ENCODE assay signal across 8 cellular contexts in the genomic region with DNA sequence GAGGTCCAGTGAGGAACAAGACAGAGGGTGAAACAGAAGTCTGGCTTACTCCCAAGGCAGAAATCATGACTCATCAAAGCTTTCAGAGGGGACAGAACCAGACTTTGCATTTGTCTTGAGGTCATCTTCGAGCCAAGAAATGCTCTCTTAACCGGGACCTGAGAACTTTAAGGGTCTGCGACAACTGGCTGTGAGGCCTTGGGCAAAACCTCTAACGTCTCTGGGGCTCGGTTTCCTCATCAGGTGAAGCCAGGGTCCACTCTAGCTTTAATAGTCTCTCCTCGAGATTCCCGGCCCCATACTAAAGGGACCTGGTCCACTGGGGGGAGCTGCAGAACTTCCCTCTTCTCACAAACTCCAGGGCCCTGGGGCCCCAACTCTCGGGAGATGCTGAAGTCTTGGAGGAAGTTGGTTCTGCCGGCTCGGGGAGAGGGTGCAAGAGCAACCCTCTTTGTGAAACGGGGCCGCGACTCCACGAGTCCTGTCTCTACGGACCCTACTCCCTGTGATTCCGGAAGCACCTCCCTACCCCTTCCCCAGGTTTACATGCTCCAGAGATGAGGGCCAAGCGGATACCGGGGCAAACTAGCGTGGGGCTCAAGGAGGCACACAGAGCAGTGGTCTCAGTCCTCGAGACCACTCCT. TPM values are rescaled to one million over a fixed set of nuclear protein-coding genes. Genes with fewer than 3 reads are reported as not detected.
DNase-seq lines count a peak whose midpoint lies in the region; ATAC-seq, FAIRE-seq and TF ChIP-seq lines count a peak whose summit lies in the region.

No MANE protein-coding gene starts in this region.

- peaks cover 27% of the 10 kb centered on the region for H3K4me1 Mint-ChIP-seq in stimulated activated memory B cell treated with anti-CD40 and anti-IgM and Interleukin-4, amounts not matched to agents 10 μg/mL and 1 μg/mL and 100 μg/mL, for 72 hours

- no peak overlapping the region for H3K56ac ChIP-seq in H1 (replicated peaks; ENCODE audit: insufficient read length, low read depth, low read length)

- no peaks in the 10 kb centered on the region for H3K36me3 Mint-ChIP-seq in stimulated activated memory B cell treated with anti-CD40 and anti-IgM and Interleukin-4, amounts not matched to agents 10 μg/mL and 1 μg/mL and 100 μg/mL, for 72 hours

- DNase-seq in GM06990 (ENCODE audit: extremely low read depth, insufficient read length) = no peak
- peak; percentile 94 for DNase-seq in GM23248
- DNase-seq in MV-4-11 (lab: John Stamatoyannopoulos, UW) = peak; percentile 83
- DNase-seq in activated CD4-positive, alpha-beta T cell treated with anti-CD3 and anti-CD28 coated beads, Interleukin-2, amount 50 U/mL, for 1 hour = peak; percentile 6
- DNase-seq in H1 (ENCODE audit: low read depth in 1 of 2, low spot score in 2 of 2) = peak in 1 of 2 experiments; percentile 86
- peak; percentile 70 for DNase-seq in lung (ENCODE audit: low spot score)

- H2BK5ac ChIP-seq in H1 (ENCODE audit: low read depth, low read length) = no peak overlapping the region

- ATAC-seq in lung (ENCODE audit: insufficient read depth, low FRiP score) = peak; percentile 29
- peak; percentile 17 for ATAC-seq in stimulated activated memory B cell treated with anti-CD40 and anti-IgM and Interleukin-4, amounts not matched to agents 10 μg/mL and 1 μg/mL and 100 μg/mL, for 72 hours
- no peak for ATAC-seq in HG02884 (IDR thresholded peaks at IDR 0.05; ENCODE audit: unreplicated experiment)

- H3K18ac ChIP-seq in H1 (ENCODE audit: extremely low read depth, low read length) = peak overlapping the region; percentile 95; the same call in 1 of the 2 replicates

- peaks cover 50% of the 10 kb centered on the region for H3K79me2 ChIP-seq in GM23248 (ENCODE audit: insufficient read depth)
- H3K79me2 ChIP-seq in H1 (ENCODE audit: control insufficient read depth in 1 of 2, insufficient read depth in 2 of 2, low read length in 2 of 2) = no peaks in the 10 kb centered on the region

- H3K27me3 Mint-ChIP-seq in stimulated activated memory B cell treated with anti-CD40 and anti-IgM and Interleukin-4, amounts not matched to agents 10 μg/mL and 1 μg/mL and 100 μg/mL, for 72 hours = peaks cover 86% of the 10 kb centered on the region

- no peak overlapping the region for H3K14ac ChIP-seq in H1 (ENCODE audit: insufficient read length)

- peak; percentile 45 for TF ChIP-seq CTCF in GM06990 (IDR thresholded peaks at IDR 0.05; ENCODE audit: insufficient read depth, low read length, poor library complexity, severe bottlenecking)
- peak; percentile 12 to 36 (median 34); a peak in 3 of 4 replicates for TF ChIP-seq CTCF in H1 (IDR thresholded peaks at IDR 0.05; ENCODE audit: control extremely low read depth in 1 of 3, insufficient read depth in 1 of 3, low read depth in 1 of 3, low read length in 3 of 3)
- TF ChIP-seq CTCF in lung (IDR thresholded peaks at IDR 0.05; ENCODE audit: control extremely low read depth, extremely low read depth) = no peak

- H2BK120ac ChIP-seq in H1 (replicated peaks; ENCODE audit: low read depth, low read length) = no peak overlapping the region

- H3K9me2 ChIP-seq in GM23248 (ENCODE audit: insufficient read depth) = no peaks in the 10 kb centered on the region

- H3K9ac ChIP-seq in GM23248 (peak overlapping the region; percentile 97), H1 (replicated peaks in 1 of 4; ENCODE audit: extremely low read depth in 1 of 4, low read depth in 3 of 4, low read length in 3 of 4) (peak overlapping the region; percentile 35 to 81 (median 61); a peak in 6 of 7 replicates)

- H3K27ac ChIP-seq in GM23248 = peak overlapping the region; percentile 97
- no peak overlapping the region for H3K27ac ChIP-seq in H1 (ENCODE audit: low read depth, low read length)
- H3K27ac ChIP-seq in lung (ENCODE audit: low read depth in 1 of 2, low read length in 1 of 2) = peak overlapping the region; percentile 87 to 96

- peaks cover 63% of the 10 kb centered on the region for H3F3A ChIP-seq in GM23248 (ENCODE audit: insufficient read depth)

- POLR2A ChIA-PET in H1 (lab: Charles Lee; ENCODE audit: partially characterized antibody) = interaction anchor here (0.7 to 1.4 kb wide), 3 partner anchors 17 to 1712 kb away, joined by 3 to 4 read pairs (median 3); no protein-coding TSS in a partner anchor

- H3K4me2 ChIP-seq in GM23248 (ENCODE audit: unreplicated experiment) (peak overlapping the region; percentile 90), H1 (ENCODE audit: insufficient read depth in 1 of 2, low read depth in 2 of 2, low read length in 2 of 2) (peak overlapping the region; percentile 96 to 100)

- H3K79me1 ChIP-seq in H1 (ENCODE audit: low read depth, low read length) = no peaks in the 10 kb centered on the region

- H3K9me3 ChIP-seq in GM23248 (ENCODE audit: low read depth) (no peaks in the 10 kb centered on the region), H1 (ENCODE audit: insufficient read depth in 2 of 2, low read depth in 1 of 2, low read length in 1 of 2) (no peaks in the 10 kb centered on the region), lung (ENCODE audit: control insufficient read depth in 2 of 2, insufficient read depth in 1 of 2, low read length in 1 of 2) (no peaks in the 10 kb centered on the region)

- H4K5ac ChIP-seq in H1 (ENCODE audit: insufficient read length, low read depth, low read length) = no peak overlapping the region

- TF ChIP-seq RAD21 in H1 (IDR thresholded peaks at IDR 0.05 in 1 of 2, conservative IDR thresholded peaks at IDR 0.05 in 1 of 2; ENCODE audit: low read depth in 2 of 2, low read length in 2 of 2) = peak in 1 of 2 experiments; percentile 50; a peak in 2 of 4 replicates

- in situ Hi-C loops in GM23248 (cut with MboI) = no loop called here

- H3K23me2 ChIP-seq in H1 (ENCODE audit: low read depth, low read length) = peaks cover 23% of the 10 kb centered on the region; the same call in 1 of the 2 replicates

- H4K20me1 ChIP-seq in GM23248 (ENCODE audit: insufficient read depth) (no peaks in the 10 kb centered on the region), H1 (replicated peaks in 1 of 2; ENCODE audit: control insufficient read depth in 1 of 2, insufficient read depth in 2 of 2, low read length in 2 of 2) (peaks cover 0 to 3% of the 10 kb centered on the region in 2 experiments)

- no peak for TF ChIP-seq EP300 in H1 (IDR thresholded peaks at IDR 0.05; ENCODE audit: borderline replicate concordance in 1 of 2, low read depth in 2 of 2, low read length in 2 of 2)

- no peaks in the 10 kb centered on the region for H3K9me3 Mint-ChIP-seq in stimulated activated memory B cell treated with anti-CD40 and anti-IgM and Interleukin-4, amounts not matched to agents 10 μg/mL and 1 μg/mL and 100 μg/mL, for 72 hours

- H3K27me3 ChIP-seq in GM06990 (replicated peaks; ENCODE audit: control insufficient read depth, insufficient read depth, low read length) (peaks cover 5% of the 10 kb centered on the region), GM23248 (replicated peaks; ENCODE audit: insufficient read depth) (no peaks in the 10 kb centered on the region), H1 (replicated peaks in 1 of 4; ENCODE audit: control insufficient read depth in 3 of 4, extremely low read depth in 1 of 4, insufficient read depth in 3 of 4, low read length in 3 of 4) (peaks cover 12 to 50% (median 34%) of the 10 kb centered on the region in 4 experiments), lung (ENCODE audit: control insufficient read depth, insufficient read depth) (no peaks in the 10 kb centered on the region)

- H2BK15ac ChIP-seq in H1 (ENCODE audit: low read length) = peak overlapping the region; percentile 85; the same call in 1 of the 2 replicates

- H3K4me3 ChIP-seq in GM06990 (replicated peaks; ENCODE audit: low read depth, low read length) = peak overlapping the region; percentile 69
- peak overlapping the region; percentile 95 for H3K4me3 ChIP-seq in GM23248
- H3K4me3 ChIP-seq in H1 (ENCODE audit: extremely low read depth in 1 of 4, insufficient read depth in 2 of 4, low read depth in 3 of 4, low read length in 4 of 4) = peak overlapping the region; percentile 63 to 88 (median 80)
- H3K4me3 ChIP-seq in lung = peak overlapping the region; percentile 71

- WGBS in GM23248 (ENCODE audit: low coverage in 1 of 2, low lambda C conversion rate in 2 of 2, missing lambda C conversion rate in 2 of 2), 2 experiments = 2 to 3% methylated on average over 20 of the region's 20 CpGs
- 12% methylated on average over 18 of the region's 20 CpGs; no CpG with 5 or more reads in 1 of the 2 experiments for WGBS in H1 (ENCODE audit: extremely low coverage in 1 of 2, insufficient coverage in 1 of 2, insufficient read length in 1 of 2, insufficient replicate concordance in 2 of 2, low coverage in 1 of 2, low lambda C conversion rate in 2 of 2, missing lambda C conversion rate in 1 of 2), 2 experiments
- 5 to 6% methylated on average over 20 of the region's 20 CpGs for WGBS in lung, 2 donors

- H3K4me3 Mint-ChIP-seq in stimulated activated memory B cell treated with anti-CD40 and anti-IgM and Interleukin-4, amounts not matched to agents 10 μg/mL and 1 μg/mL and 100 μg/mL, for 72 hours = peak overlapping the region; percentile 88

- H4K8ac ChIP-seq in H1 (ENCODE audit: extremely low read depth, insufficient read depth, low read length) = no peak overlapping the region

- H3K4me1 ChIP-seq in GM23248 (ENCODE audit: insufficient read depth) = peaks cover 64% of the 10 kb centered on the region
- H3K4me1 ChIP-seq in H1 (replicated peaks in 1 of 4; ENCODE audit: control insufficient read depth in 3 of 4, insufficient read depth in 4 of 4, low read length in 3 of 4) = peaks cover 0 to 7% (median 7%) of the 10 kb centered on the region in 4 experiments; a peak in 6 of 7 replicates
- peaks cover 3 to 5% of the 10 kb centered on the region in 2 donors for H3K4me1 ChIP-seq in lung (ENCODE audit: control insufficient read depth in 2 of 2, insufficient read depth in 2 of 2, low read length in 2 of 2)

- no peak overlapping the region for H3K4ac ChIP-seq in H1 (replicated peaks; ENCODE audit: insufficient read length, low read depth, low read length)

- no peak overlapping the region for H2AK5ac ChIP-seq in H1 (ENCODE audit: low read depth, low read length)

- H3K23ac ChIP-seq in H1 (ENCODE audit: insufficient read length) = no peak overlapping the region

- peak in 1 of 2 experiments; percentile 64; a peak in 1 of 3 replicates for TF ChIP-seq POLR2A in H1 (IDR thresholded peaks at IDR 0.05; ENCODE audit: control extremely low read depth in 1 of 2, low read depth in 2 of 2, low read length in 2 of 2)

- H3K27ac Mint-ChIP-seq in stimulated activated memory B cell treated with anti-CD40 and anti-IgM and Interleukin-4, amounts not matched to agents 10 μg/mL and 1 μg/mL and 100 μg/mL, for 72 hours = peak overlapping the region; percentile 54

- 0 out of 2 replicates have a peak overlapping the region, but pooled peaks have one; percentile 92 for H2BK12ac ChIP-seq in H1 (ENCODE audit: low read depth, low read length)

- peak overlapping the region; percentile 62 for H2AFZ ChIP-seq in GM23248
- H2AFZ ChIP-seq in H1 (ENCODE audit: low read length) = peak overlapping the region; percentile 87

- CTCF ChIA-PET in H1 (lab: Charles Lee; ENCODE audit: partially characterized antibody) = interaction anchor here (0.7 to 1.5 kb wide), 9 partner anchors 13 to 1118 kb away, joined by 3 to 4 read pairs (median 3); no protein-coding TSS in a partner anchor

- FAIRE-seq in H1 (lab: Jason Lieb, UNC) = no peak

- H2BK20ac ChIP-seq in H1 (ENCODE audit: low read length) = no peak overlapping the region

- H4K91ac ChIP-seq in H1 (replicated peaks; ENCODE audit: insufficient read length, low read length) = peak overlapping the region; percentile 6

- H3K36me3 ChIP-seq in GM06990 (ENCODE audit: control insufficient read depth, insufficient read depth, low read length) = no peaks in the 10 kb centered on the region
- no peaks in the 10 kb centered on the region for H3K36me3 ChIP-seq in GM23248 (ENCODE audit: low read depth)
- H3K36me3 ChIP-seq in H1 (ENCODE audit: control insufficient read depth in 2 of 4, insufficient read depth in 4 of 4, low read length in 3 of 4) = no peaks in the 10 kb centered on the region
- no peaks in the 10 kb centered on the region for H3K36me3 ChIP-seq in lung (ENCODE audit: control insufficient read depth in 2 of 2, insufficient read depth in 2 of 2, low read length in 2 of 2)

RNA-seq across cellular contexts. Expression of gene GLIS3, which starts 2.6 kb away (rescaled TPM):
- 19.6 and 23.3 TPM in 2 replicates for total RNA-seq in GM23248 (2014; rRNA removed; shearing (Covaris generic))
- polyA plus RNA-seq in GM23248 (2016; fragmentation: Nextera tagmentation; extraction: Ambion mirVana) (4.9 and 6.2 TPM in 2 replicates), H1 (2011; rRNA removed) (0.06 and 0.13 TPM in 2 replicates), lung (1 to 10 TPM; 4.4 to 7.4 TPM)
- total RNA-seq in H1 (2021; fragmentation: NEBNext Ultra II Directional; extraction: Animal tissue kit (Norgen Biotek cat#: 25700)) = 0.63 and 0.93 TPM in 2 replicates
- 0.04 TPM for polyA plus RNA-seq in H1 (2011; cell fraction: cytosol; rRNA removed)
- polyA plus RNA-seq in H1 (2011; cell fraction: nucleus; rRNA removed) = 0.58 TPM
- 0.06 to 0.31 TPM (median 0.12 TPM) in 4 replicates for polyA plus RNA-seq in H1 (2012, experiment 1 of 2)
- polyA plus RNA-seq in H1 (2012, experiment 2 of 2) = not detected
- 0.20 TPM for polyA plus RNA-seq in H1 (2013, experiment 1 of 2)
- polyA plus RNA-seq in H1 (2013, experiment 2 of 2) = 0.15 TPM
- 2.1 and 4.1 TPM in 2 replicates for polyA minus RNA-seq in H1 (2011; rRNA and poly(A)+ RNA removed)
- polyA minus RNA-seq in H1 (2011; cell fraction: cytosol; rRNA and poly(A)+ RNA removed) = 0.37 TPM
- polyA minus RNA-seq in H1 (2011; cell fraction: nucleus; rRNA and poly(A)+ RNA removed) = 3.8 TPM
- 10 to 100 TPM; 37.4 to 47.1 TPM for total RNA-seq in lung

Comparison
In these comparisons a context has a peak if more than half of its experiments do, and no peak if none do; other contexts are left out.
1. RNA of gene GLIS3, which starts 2.6 kb away (total RNA-seq): 37.4 to 47.1 TPM in lung and 19.6 to 23.3 TPM in GM23248; 0.63 to 0.93 TPM in H1; every median in the first group is over 10 times any median in the second.
2. Peak in every context shown above with its lines, with median percentiles within 50 percentile points of each other: H3K4me3 ChIP-seq.